Comparison of ENCODE assay signal across 27 cellular contexts in genomic region chr11:42315846-42316245, GRCh38.
"Had no signal": no experiment of that assay in that cellular context is flagged by ENCODE, and none has a peak within 500 bp of the region (broad histone marks: within the 10 kb centered on the region; RNA-seq: fewer than 3 reads in every experiment).

No MANE protein-coding gene starts in this region.

- H3K27ac Mint-ChIP-seq: activated CD8-positive, alpha-beta T cell treated with anti-CD3 and anti-CD28 coated beads for 36 hours; activated naive CD4-positive, alpha-beta T cell treated with anti-CD3 and anti-CD28 coated beads, Interleukin-2, amount 50 U/mL, for 72 hours; activated naive CD8-positive, alpha-beta T cell treated with anti-CD3 and anti-CD28 coated beads, Interleukin-2, amount 50 U/mL, for 24 hours; activated T-helper 1 cell treated with anti-CD3 and anti-CD28 coated beads, Interleukin-12 subunit alpha, Interleukin-12 subunit beta, Interleukin-2, Interleukin-4 antibody, amounts not matched to agents 30 ng/mL and 10 ng/mL and 1 ng/mL, durations not matched to agents 14 hours and 24 hours and 36 hours had no signal

- H3K9me3 ChIP-seq: ascending aorta, Peyer's patch had no signal

- H3K4me3 Mint-ChIP-seq: activated CD8-positive, alpha-beta T cell treated with anti-CD3 and anti-CD28 coated beads for 36 hours; activated naive CD8-positive, alpha-beta T cell treated with anti-CD3 and anti-CD28 coated beads, Interleukin-2, amount 50 U/mL, for 24 hours; activated T-helper 1 cell treated with anti-CD3 and anti-CD28 coated beads, Interleukin-12 subunit alpha, Interleukin-12 subunit beta, Interleukin-2, Interleukin-4 antibody, amounts not matched to agents 30 ng/mL and 10 ng/mL and 1 ng/mL, durations not matched to agents 14 hours and 24 hours and 36 hours; central memory CD8-positive, alpha-beta T cell had no signal

- DNase-seq: activated CD4-positive, alpha-beta T cell treated with anti-CD3 and anti-CD28 coated beads for 4 hours; activated CD8-positive, alpha-beta memory T cell treated with anti-CD3 and anti-CD28 coated beads, Interleukin-2, amount 50 U/mL, for 4 hours; activated CD8-positive, alpha-beta T cell treated with anti-CD3 and anti-CD28 coated beads for 36 hours; activated effector memory CD4-positive, alpha-beta T cell treated with Interleukin-2 at 50 U/mL for 16 hours; activated naive CD4-positive, alpha-beta T cell; activated naive CD8-positive, alpha-beta T cell treated with anti-CD3 and anti-CD28 coated beads, Interleukin-2, amount 50 U/mL, for 24 hours; activated T-cell treated with anti-CD3 and anti-CD28 coated beads, Interleukin-2, amount 50 U/mL, for 1 hour; amniotic stem cell; KBM-7; NCI-H1092; NCI-H1417; NCI-H1930; NCI-H2107; NCI-H2171 treated with DMSO at 0.1 percent for 48 hours; NCI-H226; NCI-H526; NCI-H82; OCI-M1; Peyer's patch; SHP77; SW 1271 had no signal

- H3K4me1 ChIP-seq: ascending aorta, Peyer's patch, SJSA1 had no signal

- H3K4me1 Mint-ChIP-seq: activated naive CD8-positive, alpha-beta T cell treated with anti-CD3 and anti-CD28 coated beads, Interleukin-2, amount 50 U/mL, for 24 hours; central memory CD8-positive, alpha-beta T cell had no signal

- H3K27ac ChIP-seq: ascending aorta, Peyer's patch, RWPE1, SJSA1 had no signal

- H3K36me3 ChIP-seq: ascending aorta, Peyer's patch, SJSA1 had no signal

- H3K27me3 Mint-ChIP-seq: activated CD8-positive, alpha-beta T cell treated with anti-CD3 and anti-CD28 coated beads for 36 hours; activated naive CD8-positive, alpha-beta T cell treated with anti-CD3 and anti-CD28 coated beads, Interleukin-2, amount 50 U/mL, for 24 hours; central memory CD8-positive, alpha-beta T cell had no signal

- H3K27me3 ChIP-seq: ascending aorta, Peyer's patch, SJSA1 had no signal

- H3K4me3 ChIP-seq: ascending aorta, Peyer's patch, SJSA1 had no signal
